10 cellular contexts compared by ENCODE assay signal in the genomic region with DNA sequence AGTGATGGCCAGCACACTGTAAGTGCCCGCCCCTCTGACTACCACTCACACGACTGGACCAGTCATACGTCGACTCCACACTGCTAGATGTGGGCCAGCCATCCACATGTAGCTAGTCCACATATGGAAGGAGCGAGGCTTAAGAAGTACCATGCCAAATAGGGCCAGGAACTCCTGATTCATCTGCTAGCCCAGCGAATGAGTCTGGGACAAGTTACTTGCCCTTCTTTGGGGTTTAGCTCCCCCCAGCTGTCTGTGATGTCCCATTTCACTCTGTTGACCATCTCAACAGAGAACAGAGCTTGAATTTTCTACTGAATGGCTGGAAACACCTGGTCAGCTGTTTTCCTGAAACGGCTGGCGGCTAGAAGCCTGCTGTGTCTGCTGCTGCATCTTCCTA. TPM values are rescaled to one million over a fixed set of nuclear protein-coding genes. Genes with fewer than 3 reads are reported as not detected.
DNase-seq lines count a peak whose midpoint lies in the region; TF ChIP-seq lines count a peak whose summit lies in the region.
"Had no signal": no experiment of that assay in that cellular context is flagged by ENCODE, and none has a peak within 500 bp of the region (broad histone marks: within the 10 kb centered on the region; RNA-seq: fewer than 3 reads in every experiment).

No MANE protein-coding gene starts in this region.

- no peaks in the 10 kb centered on the region for H3K36me3 ChIP-seq in endocrine pancreas (ENCODE audit: control insufficient read depth, insufficient read depth, low read length)
- H3K36me3 ChIP-seq in muscle layer of duodenum (ENCODE audit: control insufficient read depth in 1 of 2, insufficient read depth in 2 of 2, low read length in 2 of 2): peaks cover 14 to 16% of the 10 kb centered on the region in 2 donors

- H3K27me3 ChIP-seq in endocrine pancreas (ENCODE audit: control insufficient read depth, insufficient read depth, low read length): no peaks in the 10 kb centered on the region
- H3K27me3 ChIP-seq in muscle layer of duodenum (ENCODE audit: low read depth, low read length): no peaks in the 10 kb centered on the region
- H3K27me3 ChIP-seq: SJSA1 had no signal

- CTCF ChIA-PET in RWPE1 (lab: Yijun Ruan, JAX) (interaction anchor here (0.8 to 3.9 kb wide), 5 partner anchors 11 to 19 kb away, joined by 3 to 33 read pairs (median 4); no protein-coding TSS in a partner anchor), HEK293T (lab: Yijun Ruan, JAX) (interaction anchor here (1.0 to 5.0 kb wide), 3 partner anchors 12 to 19 kb away, joined by 3 to 58 read pairs (median 30); no protein-coding TSS in a partner anchor)

- H3K9me3 Mint-ChIP-seq in type B pancreatic cell: no peaks in the 10 kb centered on the region

- POLR2A ChIA-PET in RWPE1 (lab: Yijun Ruan, JAX; ENCODE audit: low non-redundant PET): no interaction called here
- POLR2A ChIA-PET in HEK293T (lab: Yijun Ruan, JAX): no interaction called here

- no peaks in the 10 kb centered on the region for H3K27me3 Mint-ChIP-seq in type B pancreatic cell

- H3K4me3 ChIP-seq in endocrine pancreas (ENCODE audit: control insufficient read depth, insufficient read depth, low read length) (no peak overlapping the region), muscle layer of duodenum (ENCODE audit: low read depth in 1 of 2, low read length in 2 of 2) (peak overlapping the region; percentile 1 to 51)
- H3K4me3 ChIP-seq: SJSA1 had no signal

- peak overlapping the region; percentile 55 for H3K4me3 Mint-ChIP-seq in type B pancreatic cell

- DNase-seq in RWPE1 (ENCODE audit: low spot score) (no peak), type B pancreatic cell (ENCODE audit: extremely low spot score, unreplicated experiment) (no peak), HUDEP-2 (lab: John Stamatoyannopoulos, UW; ENCODE audit: unreplicated experiment in 76 of 76) (no peak), NCI-H510A (lab: John Stamatoyannopoulos, UW) (no peak), HEK293T (ENCODE audit: extremely low spot score) (no peak)
- no peak for DNase-seq in stimulated activated CD4-positive, alpha-beta T cell treated with anti-CD3 and anti-CD28 coated beads, Interleukin-12 subunit alpha, Interleukin-12 subunit beta, amount 100 ng/mL, for 4 hours
- DNase-seq: DND-41 had no signal

- H3K9ac ChIP-seq in endocrine pancreas (ENCODE audit: control insufficient read depth, insufficient read depth, low read length): peak overlapping the region; percentile 47

- H3K4me1 ChIP-seq in endocrine pancreas (ENCODE audit: control insufficient read depth, insufficient read depth, low read length): peaks cover 8% of the 10 kb centered on the region
- H3K4me1 ChIP-seq in muscle layer of duodenum (ENCODE audit: control insufficient read depth in 1 of 2, insufficient read depth in 2 of 2, low read length in 2 of 2): peaks cover 39 to 65% of the 10 kb centered on the region in 2 donors

- no peaks in the 10 kb centered on the region for H3K9me3 ChIP-seq in endocrine pancreas (ENCODE audit: control insufficient read depth, low read length)
- H3K9me3 ChIP-seq in muscle layer of duodenum (ENCODE audit: control insufficient read depth in 1 of 2, low read length in 2 of 2): no peaks in the 10 kb centered on the region
- H3K9me3 ChIP-seq: SJSA1 had no signal

- no peak for TF ChIP-seq CTCF in RWPE1 (conservative IDR thresholded peaks at IDR 0.05; ENCODE audit: low read depth)
- no peak for TF ChIP-seq CTCF in type B pancreatic cell (conservative IDR thresholded peaks at IDR 0.05)

- peak overlapping the region; percentile 41 for H3K27ac ChIP-seq in RWPE1
- H3K27ac ChIP-seq in muscle layer of duodenum (ENCODE audit: low read length): peak overlapping the region; percentile 87

- peaks cover 58% of the 10 kb centered on the region for H3K4me1 Mint-ChIP-seq in type B pancreatic cell (ENCODE audit: unreplicated experiment)

- H3K27ac Mint-ChIP-seq in type B pancreatic cell: peak overlapping the region; percentile 91

- H3K36me3 Mint-ChIP-seq in type B pancreatic cell: no peaks in the 10 kb centered on the region

TF ChIP-seq in HEK293T, 16 proteins besides CTCF, POLR2A, EP300 and RAD21:
- TF ChIP-seq BHLHE40 (IDR thresholded peaks at IDR 0.05; ENCODE audit: borderline replicate concordance) (no peak), ZNF384 (IDR thresholded peaks at IDR 0.05) (no peak), NFRKB (IDR thresholded peaks at IDR 0.05) (no peak), PKNOX1 (IDR thresholded peaks at IDR 0.05) (no peak), SP1 (IDR thresholded peaks at IDR 0.05) (no peak), TARDBP (IDR thresholded peaks at IDR 0.05) (no peak), FOXM1 (IDR thresholded peaks at IDR 0.05; ENCODE audit: borderline replicate concordance) (no peak), L3MBTL2 (conservative IDR thresholded peaks at IDR 0.05) (no peak), HDGF (IDR thresholded peaks at IDR 0.05; ENCODE audit: borderline replicate concordance) (no peak), ELF4 (IDR thresholded peaks at IDR 0.05) (no peak), LEF1 (IDR thresholded peaks at IDR 0.05; ENCODE audit: borderline replicate concordance) (no peak), FOXK2 (IDR thresholded peaks at IDR 0.05) (no peak), ARNT (IDR thresholded peaks at IDR 0.05) (no peak), FOXA1 (IDR thresholded peaks at IDR 0.05) (no peak), SUZ12 (IDR thresholded peaks at IDR 0.05) (no peak)

RNA-seq across cellular contexts. Expression of gene CSRP1, which starts 5.8 kb away (rescaled TPM):
- total RNA-seq in type B pancreatic cell (ENCODE audit: low replicate concordance): 7.3 and 139 TPM in 2 replicates

RNA-seq across cellular contexts. Expression of gene PHLDA3, which starts 32.2 kb away (rescaled TPM):
- total RNA-seq in type B pancreatic cell (ENCODE audit: low replicate concordance): 59.3 and 132 TPM in 2 replicates

RNA-seq across cellular contexts. Expression of gene NAV1, which starts 37.8 kb away (rescaled TPM):
- 38.1 and 44.9 TPM in 2 replicates for total RNA-seq in type B pancreatic cell (ENCODE audit: low replicate concordance)
